Comparison of ENCODE assay signal across 28 cellular contexts in the genomic region with DNA sequence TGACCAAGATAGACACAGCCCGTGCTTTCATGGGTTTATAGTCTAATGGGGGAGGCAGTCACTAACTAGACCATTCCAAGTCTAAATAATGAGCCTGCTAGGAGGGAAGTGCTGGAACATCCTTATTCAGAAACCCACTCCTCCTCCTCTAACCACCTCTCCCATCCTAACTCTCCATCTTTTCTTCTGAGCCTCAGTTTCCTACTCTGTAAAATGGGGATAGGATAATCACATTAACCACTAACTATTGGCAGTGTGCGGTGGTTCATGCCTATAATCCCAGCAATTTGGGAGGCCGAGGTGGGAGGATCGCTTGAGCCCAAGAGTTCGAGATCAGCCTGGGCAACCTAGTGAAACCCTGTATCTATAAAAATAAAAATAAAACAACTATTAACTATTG.
"Had no signal": no experiment of that assay in that cellular context is flagged by ENCODE, and none has a peak within 500 bp of the region (broad histone marks: within the 10 kb centered on the region; RNA-seq: fewer than 3 reads in every experiment).

No MANE protein-coding gene starts in this region.

- DNase-seq: naive thymus-derived CD8-positive, alpha-beta T cell; nephron progenitor cell; nucleus accumbens; pancreas; right cardiac atrium; spleen; stimulated activated CD4-positive, alpha-beta T cell treated with anti-CD3 and anti-CD28 coated beads, Interleukin-12 subunit alpha, Interleukin-12 subunit beta, amount 100 ng/mL, for 4 hours; stimulated activated CD4-positive, alpha-beta T cell treated with anti-CD3 and anti-CD28 coated beads, Interleukin-1b, Interleukin-23, amount 100 ng/mL, for 48 hours; stimulated activated CD4-positive, alpha-beta T cell treated with anti-CD3 and anti-CD28 coated beads, Interleukin-4, amount 100 ng/mL, for 1 hour; stimulated activated CD4-positive, alpha-beta T cell treated with anti-CD3 and anti-CD28 coated beads, Interleukin-4, amount 100 ng/mL, for 4 hours; stimulated activated CD8-positive, alpha-beta memory T cell treated with anti-CD3 and anti-CD28 coated beads, Interleukin-4, amount 100 ng/mL, for 48 hours; stimulated activated naive CD4-positive, alpha-beta T cell; stimulated activated naive CD8-positive, alpha-beta T cell treated with anti-CD3 and anti-CD28 coated beads, Interleukin-15, amount 100 ng/mL, for 72 hours; stimulated activated naive CD8-positive, alpha-beta T cell treated with anti-CD3 and anti-CD28 coated beads, Interleukin-15, Interleukin-2, amounts not matched to agents 100 U/mL and 50 U/mL, for 24 hours; substantia nigra; testis; tibial artery; transverse colon; upper lobe of right lung; uterus had no signal

- H3K27ac ChIP-seq: neutrophil, pancreas, psoas muscle, skin epidermis, spleen, suprapubic skin, testis, tibial artery, transverse colon, upper lobe of right lung, uterus had no signal

- H3K4me1 ChIP-seq: uterus had no signal

- H3K36me3 ChIP-seq: neutrophil, pancreas, spleen, suprapubic skin, tibial artery, transverse colon, upper lobe of right lung, uterus had no signal

- H3K27me3 ChIP-seq: pancreas, spleen, testis, uterus had no signal

- H3K9me3 ChIP-seq: neutrophil, pancreas, psoas muscle, spleen, suprapubic skin, testis, tibial artery, transverse colon, upper lobe of right lung, uterus had no signal

- ATAC-seq: naive thymus-derived CD8-positive, alpha-beta T cell; natural killer cell treated with Interleukin-12 subunit alpha and Interleukin-12 subunit beta and Interleukin-15 and Interleukin-18, amount 100 ng/mL, for 72 hours; pancreas; right cardiac atrium; sciatic nerve; stimulated activated memory B cell treated with anti-CD40 and anti-IgM and Interleukin-4, amounts not matched to agents 10 μg/mL and 1 μg/mL and 100 μg/mL, for 72 hours; stimulated activated naive CD8-positive, alpha-beta T cell treated with anti-CD3 and anti-CD28 coated beads, Interleukin-15, amount 100 ng/mL, for 72 hours; stimulated activated naive CD8-positive, alpha-beta T cell treated with anti-CD3 and anti-CD28 coated beads, Interleukin-15, Interleukin-2, amounts not matched to agents 100 U/mL and 50 U/mL, for 24 hours; upper lobe of right lung had no signal

- H3K4me2 ChIP-seq: smooth muscle cell had no signal

- H3K4me3 ChIP-seq: pancreas, psoas muscle, skin epidermis, smooth muscle cell, spleen, suprapubic skin, testis, tibial artery, transverse colon, upper lobe of right lung, uterus had no signal

- FAIRE-seq: pancreas had no signal
